ENCODE assay signal across 1 cellular context in genomic region chr20:50305636-50306477, GRCh38.
TF ChIP-seq lines count a peak whose summit lies in the region.

No MANE protein-coding gene starts in this region.

TF ChIP-seq in Ishikawa, 13 proteins besides CTCF, POLR2A, EP300 and RAD21 (continued from another document):
- no peak for TF ChIP-seq REST (IDR thresholded peaks at IDR 0.05; ENCODE audit: low read depth)
